In genomic region chr21:42262826-42263225, GRCh38 we compare ENCODE assay signal across 9 cellular contexts. TPM values are rescaled to one million over a fixed set of nuclear protein-coding genes. Genes with fewer than 3 reads are reported as not detected.
DNase-seq lines count a peak whose midpoint lies in the region; ATAC-seq and TF ChIP-seq lines count a peak whose summit lies in the region.
"Had no signal": no experiment of that assay in that cellular context is flagged by ENCODE, and none has a peak within 500 bp of the region (broad histone marks: within the 10 kb centered on the region; RNA-seq: fewer than 3 reads in every experiment).

No MANE protein-coding gene starts in this region.

- H3K27ac Mint-ChIP-seq in naive thymus-derived CD8-positive, alpha-beta T cell = no peak overlapping the region
- H3K27ac Mint-ChIP-seq: activated naive CD8-positive, alpha-beta T cell had no signal

- no peak for ATAC-seq in naive thymus-derived CD8-positive, alpha-beta T cell

- H3K36me3 Mint-ChIP-seq in naive thymus-derived CD8-positive, alpha-beta T cell = peaks cover 0 to 8% (median 0%) of the 10 kb centered on the region in 3 donors

- peak overlapping the region in 1 of 3 donors; percentile 13 for H3K4me3 ChIP-seq in breast epithelium
- H3K4me3 ChIP-seq in stomach smooth muscle (ENCODE audit: low read length in 2 of 2) = no peak overlapping the region

- no peaks in the 10 kb centered on the region for H3K9me3 Mint-ChIP-seq in naive thymus-derived CD8-positive, alpha-beta T cell

- no peaks in the 10 kb centered on the region for H3K9me3 ChIP-seq in breast epithelium
- H3K9me3 ChIP-seq in stomach smooth muscle (ENCODE audit: control insufficient read depth in 2 of 2, low read length in 2 of 2) = no peaks in the 10 kb centered on the region

- DNase-seq in HuH-7.5 (ENCODE audit: low spot score) (peak; percentile 46), breast epithelium (ENCODE audit: low spot score in 2 of 2) (peak; percentile 74 to 85), iris pigment epithelial cell (ENCODE audit: low read depth) (peak; percentile 3), AG08396 (ENCODE audit: low spot score) (no peak), iPS-NIHi7 (ENCODE audit: extremely low spot score) (no peak), T1000 (lab: John Stamatoyannopoulos, UW) (no peak)
- DNase-seq in naive thymus-derived CD8-positive, alpha-beta T cell = no peak

- no peaks in the 10 kb centered on the region for H3K27me3 ChIP-seq in breast epithelium
- no peaks in the 10 kb centered on the region for H3K27me3 ChIP-seq in stomach smooth muscle (ENCODE audit: control insufficient read depth in 1 of 2, insufficient read depth in 2 of 2, low read length in 2 of 2)

- peak overlapping the region; percentile 70 to 78 for H3K27ac ChIP-seq in breast epithelium
- H3K27ac ChIP-seq in stomach smooth muscle (ENCODE audit: low read length) = peak overlapping the region; percentile 46

- peaks cover 24 to 56% (median 44%) of the 10 kb centered on the region in 4 donors for H3K4me1 Mint-ChIP-seq in naive thymus-derived CD8-positive, alpha-beta T cell

- TF ChIP-seq CTCF in breast epithelium (IDR thresholded peaks at IDR 0.05) = no peak

- POLR2A ChIA-PET in naive thymus-derived CD8-positive, alpha-beta T cell (lab: Charles Lee) = no interaction called here

- H3K27me3 Mint-ChIP-seq in naive thymus-derived CD8-positive, alpha-beta T cell = no peaks in the 10 kb centered on the region
- H3K27me3 Mint-ChIP-seq: activated naive CD8-positive, alpha-beta T cell had no signal

- intact Hi-C loops in breast epithelium (cut with DNase I; ENCODE audit: low total_unique reads) = no loop called here

- H3K4me3 Mint-ChIP-seq in naive thymus-derived CD8-positive, alpha-beta T cell = no peak overlapping the region
- H3K4me3 Mint-ChIP-seq: activated naive CD8-positive, alpha-beta T cell had no signal

- H3K4me1 ChIP-seq in breast epithelium (peaks cover 9 to 19% of the 10 kb centered on the region in 2 donors), stomach smooth muscle (ENCODE audit: control insufficient read depth, insufficient read depth, low read length) (peaks cover 34% of the 10 kb centered on the region)

- H3K36me3 ChIP-seq in breast epithelium (no peaks in the 10 kb centered on the region), stomach smooth muscle (ENCODE audit: control insufficient read depth in 2 of 2, insufficient read depth in 2 of 2, low read length in 2 of 2) (no peaks in the 10 kb centered on the region)

- no peak for TF ChIP-seq POLR2A in breast epithelium (IDR thresholded peaks at IDR 0.05)

- no peak overlapping the region for H3K9ac ChIP-seq in stomach smooth muscle (ENCODE audit: low read length in 2 of 2)

RNA-seq across cellular contexts. Expression of gene ABCG1, which starts 43.9 kb away (rescaled TPM):
- total RNA-seq in breast epithelium = 10 to 100 TPM; 10.6 to 26.2 (median 23.7) TPM
- total RNA-seq in naive thymus-derived CD8-positive, alpha-beta T cell = 1 to 10 TPM in 1 of 2 experiments, under 1 TPM in 1; 0.93 to 1.4 TPM
- polyA plus RNA-seq in naive thymus-derived CD8-positive, alpha-beta T cell = 10 to 100 TPM; 11.2 to 17.5 (median 11.9) TPM

RNA-seq across cellular contexts. Expression of gene TFF3, which starts 52.4 kb away (rescaled TPM):
- 100 to 1,000 TPM in 1 of 3 donors, 10 to 100 TPM in 1, under 1 TPM in 1; 0.96 to 108 (median 11.4) TPM for total RNA-seq in breast epithelium
- not detected for total RNA-seq in naive thymus-derived CD8-positive, alpha-beta T cell
- not detected for polyA plus RNA-seq in naive thymus-derived CD8-positive, alpha-beta T cell

Comparison
In these comparisons a context has a peak if more than half of its experiments do, and no peak if none do; other contexts are left out.
1. DNase-seq: peak in HuH-7.5 (single experiment), breast epithelium (2 of 2) and iris pigment epithelial cell (single experiment); none in AG08396 (single experiment), iPS-NIHi7 (single experiment), naive thymus-derived CD8-positive, alpha-beta T cell (0 of 10) and T1000 (single experiment).
2. RNA of gene ABCG1, which starts 43.9 kb away (total RNA-seq): 10.6 to 26.2 TPM in breast epithelium; 0.93 to 1.4 TPM in naive thymus-derived CD8-positive, alpha-beta T cell; every median in the first group is over 4 times any median in the second.